In genomic region chr5:115733607-115734006, GRCh38 we compare ENCODE assay signal across 1 cellular context.
TF ChIP-seq lines count a peak whose summit lies in the region.

No MANE protein-coding gene starts in this region.

TF ChIP-seq in H1, 55 proteins besides CTCF, POLR2A, EP300 and RAD21:
- TF ChIP-seq MAFK (IDR thresholded peaks at IDR 0.05; ENCODE audit: low read depth, low read length) (no peak), GTF2F1 (IDR thresholded peaks at IDR 0.05; ENCODE audit: borderline replicate concordance, low read depth, low read length) (no peak), FOSL1 (IDR thresholded peaks at IDR 0.05; ENCODE audit: insufficient read depth, low read depth, low read length) (no peak), CBX5 (IDR thresholded peaks at IDR 0.05; ENCODE audit: low read depth, low read length) (no peak), ASH2L (IDR thresholded peaks at IDR 0.05; ENCODE audit: low read length) (no peak), TEAD4 (IDR thresholded peaks at IDR 0.05; ENCODE audit: low read depth, low read length) (no peak), SIRT6 (IDR thresholded peaks at IDR 0.05; ENCODE audit: low read length) (no peak), TCF12 (IDR thresholded peaks at IDR 0.05; ENCODE audit: low read depth, low read length) (no peak), TBP (IDR thresholded peaks at IDR 0.05; ENCODE audit: low read depth, low read length) (no peak), RNF2 (IDR thresholded peaks at IDR 0.05; ENCODE audit: borderline replicate concordance, low read depth, low read length, missing control alignments, poor library complexity, severe bottlenecking) (no peak), ZNF274 (IDR thresholded peaks at IDR 0.05; ENCODE audit: borderline replicate concordance, extremely low read depth, low read length) (no peak), E2F6 (IDR thresholded peaks at IDR 0.05) (no peak), POU5F1 (IDR thresholded peaks at IDR 0.05; ENCODE audit: low read depth, low read length) (no peak), BRCA1 (IDR thresholded peaks at IDR 0.05; ENCODE audit: low read depth, low read length) (no peak)
